In the genomic region with DNA sequence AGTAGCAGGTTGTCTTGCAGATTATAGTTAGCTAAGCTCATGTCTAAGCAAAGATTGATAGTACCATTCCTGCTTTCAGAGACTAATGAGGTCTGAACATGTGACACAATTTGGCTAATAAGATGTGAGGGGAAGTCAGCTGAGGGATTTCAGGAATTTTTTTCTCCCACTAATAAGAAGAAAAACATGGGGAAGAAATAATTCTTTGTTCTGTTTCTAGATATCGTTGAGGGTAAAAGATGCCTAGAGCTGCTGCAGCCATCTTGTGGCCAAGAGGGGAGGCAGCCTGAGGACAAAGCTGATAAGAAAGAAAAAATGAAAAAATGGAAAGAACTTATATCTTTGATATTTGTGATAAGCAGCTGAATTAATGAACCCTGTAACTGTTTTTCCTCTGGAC, we compare ENCODE assay signal across 13 cellular contexts.
DNase-seq lines count a peak whose midpoint lies in the region; ATAC-seq and TF ChIP-seq lines count a peak whose summit lies in the region.
"Had no signal": no experiment of that assay in that cellular context is flagged by ENCODE, and none has a peak within 500 bp of the region (broad histone marks: within the 10 kb centered on the region; RNA-seq: fewer than 3 reads in every experiment).

No MANE protein-coding gene starts in this region.

- no peak overlapping the region for H3K4me3 ChIP-seq in Caco-2 (ENCODE audit: low read depth, low read length)
- no peak overlapping the region for H3K4me3 ChIP-seq in HFF-Myc (replicated peaks; ENCODE audit: low read depth, low read length)
- H3K4me3 ChIP-seq in RWPE2 (ENCODE audit: severe bottlenecking) = no peak overlapping the region
- H3K4me3 ChIP-seq in right lobe of liver = no peak overlapping the region

- H3K4me1 ChIP-seq in Caco-2 (no peaks in the 10 kb centered on the region), RWPE2 (ENCODE audit: insufficient read depth, poor library complexity, severe bottlenecking) (no peaks in the 10 kb centered on the region), right lobe of liver (no peaks in the 10 kb centered on the region)

- H3K9me3 ChIP-seq in Caco-2 = no peaks in the 10 kb centered on the region
- no peaks in the 10 kb centered on the region for H3K9me3 ChIP-seq in RWPE2 (ENCODE audit: severe bottlenecking)
- peaks cover 0 to 4% (median 0%) of the 10 kb centered on the region in 4 donors for H3K9me3 ChIP-seq in right lobe of liver

- CTCF ChIA-PET in Caco-2 (lab: Charles Lee) = interaction anchor here (1.1 kb wide), 2 partner anchors 169 to 307 kb away, joined by 3 to 4 read pairs; no protein-coding TSS in a partner anchor

- no TSS peak for BruUV-seq in Caco-2 (replicated peaks; lab: Mats Ljungman, UMichigan)

- no peaks in the 10 kb centered on the region for H3K27me3 ChIP-seq in Caco-2 (replicated peaks; ENCODE audit: control insufficient read depth, insufficient read depth, low read length)
- H3K27me3 ChIP-seq in RWPE2 (ENCODE audit: insufficient read depth, poor library complexity, severe bottlenecking) = peaks cover 16% of the 10 kb centered on the region
- H3K27me3 ChIP-seq in right lobe of liver = no peaks in the 10 kb centered on the region

- H3K36me3 Mint-ChIP-seq in Caco-2 (ENCODE audit: insufficient read depth, unreplicated experiment) = no peaks in the 10 kb centered on the region
- H3K36me3 Mint-ChIP-seq: activated naive CD8-positive, alpha-beta T cell; CD8-positive, alpha-beta T cell had no signal

- peaks cover 7% of the 10 kb centered on the region for H3K4me1 Mint-ChIP-seq in Caco-2 (ENCODE audit: low read depth, unreplicated experiment)

- H3K4me3 Mint-ChIP-seq in Caco-2 (ENCODE audit: unreplicated experiment) = no peak overlapping the region
- H3K4me3 Mint-ChIP-seq: activated naive CD8-positive, alpha-beta T cell; CD8-positive, alpha-beta T cell had no signal

- no peaks in the 10 kb centered on the region for H3K9me3 Mint-ChIP-seq in Caco-2 (ENCODE audit: unreplicated experiment)

- POLR2A ChIA-PET in Caco-2 (lab: Charles Lee) = no interaction called here

- H3K36me3 ChIP-seq in Caco-2 (ENCODE audit: control insufficient read depth, insufficient read depth, low read length) (no peaks in the 10 kb centered on the region), RWPE2 (ENCODE audit: low read depth) (no peaks in the 10 kb centered on the region), right lobe of liver (no peaks in the 10 kb centered on the region)

- TF ChIP-seq CTCF in Caco-2 (IDR thresholded peaks at IDR 0.05; ENCODE audit: insufficient read depth in 1 of 2, low read depth in 1 of 2, low read length in 1 of 2, severe bottlenecking in 1 of 2, unreplicated experiment in 1 of 2) (peak; percentile 61 to 72), HFF-Myc (IDR thresholded peaks at IDR 0.05; ENCODE audit: low read depth, low read length, missing control alignments) (peak; percentile 5), RWPE2 (IDR thresholded peaks at IDR 0.05; ENCODE audit: poor library complexity, severe bottlenecking) (peak; percentile 48), right lobe of liver (IDR thresholded peaks at IDR 0.05) (peak in 3 of 4 donors; percentile 20 to 45 (median 28))

- no peaks in the 10 kb centered on the region for H3K27me3 Mint-ChIP-seq in Caco-2 (ENCODE audit: insufficient read depth, unreplicated experiment)
- H3K27me3 Mint-ChIP-seq: activated naive CD8-positive, alpha-beta T cell had no signal

- WGBS in right lobe of liver (ENCODE audit: insufficient coverage, low coverage, low lambda C conversion rate, missing lambda C conversion rate) = 38% methylated on average over 1 of the region's 1 CpG

- H3K27ac ChIP-seq in RWPE2 (ENCODE audit: poor library complexity, severe bottlenecking) = no peak overlapping the region
- no peak overlapping the region for H3K27ac ChIP-seq in right lobe of liver
- H3K27ac ChIP-seq: HL-60 had no signal

- DNase-seq in Caco-2 (peak in 1 of 2 experiments; percentile 19), HFF-Myc (ENCODE audit: extremely low read depth, low read depth) (no peak), RWPE2 (ENCODE audit: low spot score) (no peak), right lobe of liver (no peak), NCI-H774 (lab: John Stamatoyannopoulos, UW) (no peak)
- DNase-seq: CD8-positive, alpha-beta T cell; NCI-H1417; NCI-H748 treated with DMSO at 0.1 percent for 48 hours; right cardiac atrium had no signal

- no peak overlapping the region for H3K27ac Mint-ChIP-seq in Caco-2 (ENCODE audit: unreplicated experiment)
- H3K27ac Mint-ChIP-seq: activated naive CD8-positive, alpha-beta T cell; CD8-positive, alpha-beta T cell had no signal

- ATAC-seq in RWPE2 (ENCODE audit: low read depth) (peak; percentile 42; the same call in 1 of the 3 replicates), right lobe of liver (no peak), HG03135 (IDR thresholded peaks at IDR 0.05; ENCODE audit: unreplicated experiment) (no peak), HG02884 (IDR thresholded peaks at IDR 0.05; ENCODE audit: unreplicated experiment) (no peak)
- ATAC-seq: CD8-positive, alpha-beta T cell; right cardiac atrium had no signal

- TF ChIP-seq POLR2A in right lobe of liver (IDR thresholded peaks at IDR 0.05) = no peak

- intact Hi-C loops in Caco-2 (cut with micrococcal nuclease; ENCODE audit: unreplicated experiment) (loop anchor here (1.0 to 10.0 kb wide), 6 partner anchors 96 to 624 kb away; no protein-coding TSS in a partner anchor), right lobe of liver (cut with DNase I) (no loop called here)

Comparison
In these comparisons a context has a peak if more than half of its experiments do, and no peak if none do; other contexts are left out.
1. CTCF ChIP-seq: peak in every context shown above with its lines; median percentile 66 in Caco-2; 48 in RWPE2; 28 in right lobe of liver; 5 in HFF-Myc.